ENCODE assay signal across 1 cellular context in genomic region chr5:40521925-40522324, GRCh38.
TF ChIP-seq lines count a peak whose summit lies in the region.

No MANE protein-coding gene starts in this region.

TF ChIP-seq in IMR-90, 13 proteins besides CTCF, POLR2A, EP300 and RAD21 (continued from another document):
- TF ChIP-seq, protein P1, sequence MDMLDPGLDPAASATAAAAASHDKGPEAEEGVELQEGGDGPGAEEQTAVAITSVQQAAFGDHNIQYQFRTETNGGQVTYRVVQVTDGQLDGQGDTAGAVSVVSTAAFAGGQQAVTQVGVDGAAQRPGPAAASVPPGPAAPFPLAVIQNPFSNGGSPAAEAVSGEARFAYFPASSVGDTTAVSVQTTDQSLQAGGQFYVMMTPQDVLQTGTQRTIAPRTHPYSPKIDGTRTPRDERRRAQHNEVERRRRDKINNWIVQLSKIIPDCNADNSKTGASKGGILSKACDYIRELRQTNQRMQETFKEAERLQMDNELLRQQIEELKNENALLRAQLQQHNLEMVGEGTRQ (IDR thresholded peaks at IDR 0.05; ENCODE audit: low read depth, low read length): no peak
- TF ChIP-seq SMC3 (IDR thresholded peaks at IDR 0.05; ENCODE audit: low read depth, low read length) (no peak), CHD1 (IDR thresholded peaks at IDR 0.05; ENCODE audit: low read depth, low read length) (no peak), NFE2L2 (IDR thresholded peaks at IDR 0.05; ENCODE audit: low read depth, low read length) (no peak), RFX5 (IDR thresholded peaks at IDR 0.05; ENCODE audit: low read depth, low read length) (no peak), MXI1 (IDR thresholded peaks at IDR 0.05; ENCODE audit: borderline replicate concordance, low read depth, low read length) (no peak), MAFK (IDR thresholded peaks at IDR 0.05; ENCODE audit: low read depth, low read length) (no peak), FOS (IDR thresholded peaks at IDR 0.05; ENCODE audit: low read depth, low read length) (no peak)
- TF ChIP-seq, protein P2, sequence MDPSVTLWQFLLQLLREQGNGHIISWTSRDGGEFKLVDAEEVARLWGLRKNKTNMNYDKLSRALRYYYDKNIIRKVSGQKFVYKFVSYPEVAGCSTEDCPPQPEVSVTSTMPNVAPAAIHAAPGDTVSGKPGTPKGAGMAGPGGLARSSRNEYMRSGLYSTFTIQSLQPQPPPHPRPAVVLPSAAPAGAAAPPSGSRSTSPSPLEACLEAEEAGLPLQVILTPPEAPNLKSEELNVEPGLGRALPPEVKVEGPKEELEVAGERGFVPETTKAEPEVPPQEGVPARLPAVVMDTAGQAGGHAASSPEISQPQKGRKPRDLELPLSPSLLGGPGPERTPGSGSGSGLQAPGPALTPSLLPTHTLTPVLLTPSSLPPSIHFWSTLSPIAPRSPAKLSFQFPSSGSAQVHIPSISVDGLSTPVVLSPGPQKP (IDR thresholded peaks at IDR 0.05; ENCODE audit: borderline replicate concordance, low read depth, low read length): no peak
TF ChIP-seq in IMR-90: peak in this region for 0.
